1 cellular context compared by ENCODE assay signal in genomic region chr1:20790785-20791184, GRCh38.
TF ChIP-seq lines count a peak whose summit lies in the region.

No MANE protein-coding gene starts in this region.

TF ChIP-seq in K562, 482 proteins besides CTCF, POLR2A, EP300 and RAD21 (continued from another document):
- TF ChIP-seq ZNF318 (IDR thresholded peaks at IDR 0.05; ENCODE audit: borderline replicate concordance in 1 of 2, low read depth in 1 of 2) (no peak), JUN (IDR thresholded peaks at IDR 0.05; ENCODE audit: borderline replicate concordance, low read depth, low read length) (no peak), JUN (CRISPR knock-in tag; IDR thresholded peaks at IDR 0.05; ENCODE audit: borderline replicate concordance) (no peak), IRF2 (CRISPR knock-in tag; IDR thresholded peaks at IDR 0.05) (no peak), FOS (IDR thresholded peaks at IDR 0.05; ENCODE audit: extremely low read depth, insufficient read length) (no peak), AFF4 (CRISPR knock-in tag; IDR thresholded peaks at IDR 0.05) (no peak), ZNF217 (CRISPR knock-in tag; IDR thresholded peaks at IDR 0.05) (no peak), SMAD1 (IDR thresholded peaks at IDR 0.05; ENCODE audit: low read depth, low read length, partially characterized antibody) (no peak), SFPQ (IDR thresholded peaks at IDR 0.05; ENCODE audit: low read depth, low read length) (no peak), ETS2 (tag; IDR thresholded peaks at IDR 0.05; ENCODE audit: borderline replicate concordance, poor library complexity, severe bottlenecking) (no peak), HDAC3 (IDR thresholded peaks at IDR 0.05; ENCODE audit: borderline replicate concordance, partially characterized antibody) (no peak), NR2C2 (CRISPR knock-in tag; IDR thresholded peaks at IDR 0.05) (no peak), NR2C2 (tag; IDR thresholded peaks at IDR 0.05) (no peak), MTA3 (IDR thresholded peaks at IDR 0.05; ENCODE audit: borderline replicate concordance) (no peak), FOXP1 (CRISPR knock-in tag; IDR thresholded peaks at IDR 0.05) (no peak), BCL6 (CRISPR knock-in tag; IDR thresholded peaks at IDR 0.05) (no peak), ZNF121 (CRISPR knock-in tag; conservative IDR thresholded peaks at IDR 0.05) (peak; percentile 93), RBFOX2 (IDR thresholded peaks at IDR 0.05; ENCODE audit: low read depth, low read length) (no peak), HSF4 (CRISPR knock-in tag; IDR thresholded peaks at IDR 0.05; ENCODE audit: borderline replicate concordance) (no peak), ZNF165 (CRISPR knock-in tag; IDR thresholded peaks at IDR 0.05; ENCODE audit: borderline replicate concordance) (no peak), ATF2 (CRISPR knock-in tag; IDR thresholded peaks at IDR 0.05) (no peak)
